12 cellular contexts compared by ENCODE assay signal in the genomic region with DNA sequence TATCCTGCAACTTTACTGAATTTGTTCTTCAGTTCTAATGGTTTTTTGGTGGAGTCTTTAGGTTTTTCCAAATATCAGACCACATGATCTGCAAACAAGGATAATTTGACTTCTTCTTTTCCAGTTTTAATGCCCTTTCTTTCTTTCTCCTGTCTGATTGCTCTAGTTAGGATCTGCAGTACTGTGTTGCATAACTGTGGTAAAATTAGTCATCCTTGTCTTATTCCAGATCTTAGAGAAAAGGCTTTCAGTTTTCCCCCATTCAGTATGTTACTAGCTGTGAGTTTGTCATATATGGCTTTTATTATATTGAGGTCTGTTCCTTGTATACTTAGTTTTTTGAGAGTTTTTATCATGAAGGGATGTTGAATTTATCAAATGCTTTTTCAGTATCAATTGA. TPM values are rescaled to one million over a fixed set of nuclear protein-coding genes. Genes with fewer than 3 reads are reported as not detected.
DNase-seq lines count a peak whose midpoint lies in the region; ATAC-seq and TF ChIP-seq lines count a peak whose summit lies in the region.
"Had no signal": no experiment of that assay in that cellular context is flagged by ENCODE, and none has a peak within 500 bp of the region (broad histone marks: within the 10 kb centered on the region; RNA-seq: fewer than 3 reads in every experiment).

No MANE protein-coding gene starts in this region.

- POLR2A ChIA-PET in BJ (lab: Charles Lee): no interaction called here

- ATAC-seq in sciatic nerve (no peak), GM18502 (IDR thresholded peaks at IDR 0.05; ENCODE audit: poor library complexity, unreplicated experiment) (no peak)

- in situ Hi-C loops in GM13976 (cut with MboI; ENCODE audit: low sequenced_read_pairs, unreplicated experiment): no loop called here

- DNase-seq in BJ (ENCODE audit: low read depth) (peak; percentile 41), Kasumi-1 (lab: John Stamatoyannopoulos, UW) (peak; percentile 8 to 16), kidney glomerular epithelial cell (lab: John Stamatoyannopoulos, UW) (peak; percentile 53), sciatic nerve (ENCODE audit: low spot score) (no peak), amygdala (lab: John Stamatoyannopoulos, UW) (no peak), GM13976 (ENCODE audit: low spot score) (no peak)
- DNase-seq: DMS153; NCI-H1048; NK-92 treated with Interleukin-12 subunit alpha and Interleukin-12 subunit beta, amount 100 ng/mL, for 24 hours; testis had no signal

- CTCF ChIA-PET in BJ (lab: Yijun Ruan, JAX): interaction anchor here (1.0 to 1.1 kb wide), 2 partner anchors 10 to 134 kb away, joined by 3 to 4 read pairs; partner anchors contain the start of gene DDX39B

- peak overlapping the region; percentile 40 for H3K27ac ChIP-seq in angular gyrus (ENCODE audit: low read depth, low read length)
- H3K27ac ChIP-seq: testis had no signal

- intact Hi-C loops in sciatic nerve (cut with DNase I): no loop called here

- no peak overlapping the region for H3K4me3 ChIP-seq in BJ (ENCODE audit: low read depth, low read length)
- H3K4me3 ChIP-seq: testis had no signal

- H3K36me3 ChIP-seq in BJ (ENCODE audit: control insufficient read depth, insufficient read depth, low read length): peaks cover 10% of the 10 kb centered on the region

- no peaks in the 10 kb centered on the region for H3K27me3 ChIP-seq in BJ (ENCODE audit: control insufficient read depth, insufficient read depth, low read length)
- H3K27me3 ChIP-seq: testis had no signal

- TF ChIP-seq CTCF in BJ (IDR thresholded peaks at IDR 0.05; ENCODE audit: insufficient read depth, low read depth, low read length) (no peak), GM13976 (IDR thresholded peaks at IDR 0.05; ENCODE audit: borderline replicate concordance, control extremely low read depth, extremely low read depth, insufficient read depth, missing control alignments) (no peak)

RNA-seq across cellular contexts. Expression of gene MICA, which starts 4.3 kb away (rescaled TPM):
- polyA plus RNA-seq in BJ (2011; rRNA removed): 71.6 and 96.1 TPM in 2 replicates
- polyA minus RNA-seq in BJ (2011; rRNA and poly(A)+ RNA removed): 29.5 and 40.6 TPM in 2 replicates
- 26.5 TPM for total RNA-seq in sciatic nerve

RNA-seq across cellular contexts. Expression of gene HLA-B, which starts 50.7 kb away (rescaled TPM):
- 1,142 and 1,777 TPM in 2 replicates for polyA plus RNA-seq in BJ (2011; rRNA removed)
- polyA minus RNA-seq in BJ (2011; rRNA and poly(A)+ RNA removed): 225 and 293 TPM in 2 replicates
- total RNA-seq in sciatic nerve: 990 TPM

Comparison
In these comparisons a context has a peak if more than half of its experiments do, and no peak if none do; other contexts are left out.
1. DNase-seq: peak in BJ (single experiment), Kasumi-1 (2 of 2) and kidney glomerular epithelial cell (single experiment); none in sciatic nerve (single experiment), amygdala (0 of 56) and GM13976 (single experiment).